ENCODE assay signal across 1 cellular context in the genomic region with DNA sequence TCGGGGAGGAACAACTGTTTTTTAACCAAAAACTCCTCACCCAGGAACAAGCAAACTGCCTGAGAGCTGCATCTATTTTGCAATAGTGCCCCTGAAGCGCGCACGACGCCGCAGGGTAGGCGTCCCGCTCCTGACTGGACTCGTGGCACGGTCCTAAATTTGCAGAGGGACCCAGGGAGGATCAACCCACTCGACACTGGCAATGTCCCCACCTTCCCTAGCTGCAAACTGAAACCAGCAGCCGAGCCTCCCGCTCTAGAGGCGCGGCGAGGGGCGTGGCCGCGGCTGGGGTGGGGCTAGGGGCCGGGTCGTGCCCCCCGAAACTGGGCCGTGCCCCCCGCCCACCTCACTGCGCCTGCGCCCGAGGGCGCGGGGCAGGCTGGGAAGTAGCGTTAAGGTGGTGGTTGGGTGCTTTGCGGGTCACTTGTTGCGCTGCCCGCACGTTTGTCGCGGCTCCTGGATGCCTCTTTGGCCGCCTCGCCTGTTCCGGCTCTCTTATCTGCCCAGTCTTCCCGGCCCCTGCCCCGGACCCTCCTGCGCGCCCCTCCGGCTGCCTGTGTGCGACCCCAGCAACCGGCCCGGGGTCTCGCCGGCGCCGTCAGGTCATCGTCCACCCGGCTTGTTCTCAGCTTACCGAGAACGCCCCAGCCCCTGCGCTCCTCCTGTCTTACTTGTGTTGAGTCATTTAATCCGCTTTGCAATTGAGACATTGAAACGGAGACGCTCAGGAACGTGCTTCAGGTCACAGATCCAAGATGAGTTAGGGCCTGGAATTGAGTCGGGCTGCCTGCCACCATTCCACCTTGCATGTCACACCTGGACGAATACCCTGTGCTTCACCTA.
A peak's percentile ranks its signal among the peaks of the same experiment; 100 is the strongest.
TF ChIP-seq lines count a peak whose summit lies in the region.

No MANE protein-coding gene starts in this region.

TF ChIP-seq in HepG2, 621 proteins besides CTCF, POLR2A, EP300 and RAD21 (continued from another document and continues in another):
- TF ChIP-seq, protein P1, sequence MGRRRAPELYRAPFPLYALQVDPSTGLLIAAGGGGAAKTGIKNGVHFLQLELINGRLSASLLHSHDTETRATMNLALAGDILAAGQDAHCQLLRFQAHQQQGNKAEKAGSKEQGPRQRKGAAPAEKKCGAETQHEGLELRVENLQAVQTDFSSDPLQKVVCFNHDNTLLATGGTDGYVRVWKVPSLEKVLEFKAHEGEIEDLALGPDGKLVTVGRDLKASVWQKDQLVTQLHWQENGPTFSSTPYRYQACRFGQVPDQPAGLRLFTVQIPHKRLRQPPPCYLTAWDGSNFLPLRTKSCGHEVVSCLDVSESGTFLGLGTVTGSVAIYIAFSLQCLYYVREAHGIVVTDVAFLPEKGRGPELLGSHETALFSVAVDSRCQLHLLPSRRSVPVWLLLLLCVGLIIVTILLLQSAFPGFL (CRISPR knock-in tag; IDR thresholded peaks at IDR 0.05) = no peak
- TF ChIP-seq GABPA (IDR thresholded peaks at IDR 0.05; ENCODE audit: low read depth, low read length) (no peak), GABPA (CRISPR knock-in tag; IDR thresholded peaks at IDR 0.05; ENCODE audit: low read depth) (no peak), FOXO1 (CRISPR knock-in tag; IDR thresholded peaks at IDR 0.05) (peak; percentile 20; the same call in 1 of the 2 replicates), FOXM1 (CRISPR knock-in tag; IDR thresholded peaks at IDR 0.05) (no peak), SMC3 (IDR thresholded peaks at IDR 0.05; ENCODE audit: low read length) (no peak), SMYD3 (CRISPR knock-in tag; IDR thresholded peaks at IDR 0.05) (no peak), STAG1 (CRISPR knock-in tag; IDR thresholded peaks at IDR 0.05) (no peak), SCMH1 (CRISPR knock-in tag; IDR thresholded peaks at IDR 0.05; ENCODE audit: borderline replicate concordance) (no peak), TBX2 (CRISPR knock-in tag; IDR thresholded peaks at IDR 0.05; ENCODE audit: borderline replicate concordance) (peak; percentile 71), SP1 (IDR thresholded peaks at IDR 0.05) (no peak), SP1 (CRISPR knock-in tag; IDR thresholded peaks at IDR 0.05) (peak; percentile 85), ZNF891 (CRISPR knock-in tag; IDR thresholded peaks at IDR 0.05) (peak; percentile 71), NR1H2 (CRISPR knock-in tag; IDR thresholded peaks at IDR 0.05; ENCODE audit: borderline replicate concordance, low read depth) (no peak), IKZF4 (CRISPR knock-in tag; IDR thresholded peaks at IDR 0.05; ENCODE audit: borderline replicate concordance, low read depth, not compliant biosample characterization) (peak; percentile 48), ZSCAN20 (CRISPR knock-in tag; IDR thresholded peaks at IDR 0.05; ENCODE audit: borderline replicate concordance) (no peak), ZNF614 (CRISPR knock-in tag; IDR thresholded peaks at IDR 0.05; ENCODE audit: borderline replicate concordance) (peak; percentile 59; the same call in 1 of the 2 replicates), ASH2L (IDR thresholded peaks at IDR 0.05; ENCODE audit: insufficient read length, low read depth, low read length) (peak; percentile 40), NR3C1 (CRISPR knock-in tag; IDR thresholded peaks at IDR 0.05) (no peak), GZF1 (CRISPR knock-in tag; IDR thresholded peaks at IDR 0.05) (no peak), ISL2 (CRISPR knock-in tag; IDR thresholded peaks at IDR 0.05) (peak; percentile 46; the same call in 1 of the 2 replicates), ZNF383 (CRISPR knock-in tag; IDR thresholded peaks at IDR 0.05; ENCODE audit: borderline replicate concordance) (0 out of 2 replicates have a peak, but pooled peaks have one; percentile 34), TOE1 (CRISPR knock-in tag; IDR thresholded peaks at IDR 0.05) (no peak), ATM (IDR thresholded peaks at IDR 0.05; ENCODE audit: borderline replicate concordance) (no peak)
- TF ChIP-seq, protein P2, sequence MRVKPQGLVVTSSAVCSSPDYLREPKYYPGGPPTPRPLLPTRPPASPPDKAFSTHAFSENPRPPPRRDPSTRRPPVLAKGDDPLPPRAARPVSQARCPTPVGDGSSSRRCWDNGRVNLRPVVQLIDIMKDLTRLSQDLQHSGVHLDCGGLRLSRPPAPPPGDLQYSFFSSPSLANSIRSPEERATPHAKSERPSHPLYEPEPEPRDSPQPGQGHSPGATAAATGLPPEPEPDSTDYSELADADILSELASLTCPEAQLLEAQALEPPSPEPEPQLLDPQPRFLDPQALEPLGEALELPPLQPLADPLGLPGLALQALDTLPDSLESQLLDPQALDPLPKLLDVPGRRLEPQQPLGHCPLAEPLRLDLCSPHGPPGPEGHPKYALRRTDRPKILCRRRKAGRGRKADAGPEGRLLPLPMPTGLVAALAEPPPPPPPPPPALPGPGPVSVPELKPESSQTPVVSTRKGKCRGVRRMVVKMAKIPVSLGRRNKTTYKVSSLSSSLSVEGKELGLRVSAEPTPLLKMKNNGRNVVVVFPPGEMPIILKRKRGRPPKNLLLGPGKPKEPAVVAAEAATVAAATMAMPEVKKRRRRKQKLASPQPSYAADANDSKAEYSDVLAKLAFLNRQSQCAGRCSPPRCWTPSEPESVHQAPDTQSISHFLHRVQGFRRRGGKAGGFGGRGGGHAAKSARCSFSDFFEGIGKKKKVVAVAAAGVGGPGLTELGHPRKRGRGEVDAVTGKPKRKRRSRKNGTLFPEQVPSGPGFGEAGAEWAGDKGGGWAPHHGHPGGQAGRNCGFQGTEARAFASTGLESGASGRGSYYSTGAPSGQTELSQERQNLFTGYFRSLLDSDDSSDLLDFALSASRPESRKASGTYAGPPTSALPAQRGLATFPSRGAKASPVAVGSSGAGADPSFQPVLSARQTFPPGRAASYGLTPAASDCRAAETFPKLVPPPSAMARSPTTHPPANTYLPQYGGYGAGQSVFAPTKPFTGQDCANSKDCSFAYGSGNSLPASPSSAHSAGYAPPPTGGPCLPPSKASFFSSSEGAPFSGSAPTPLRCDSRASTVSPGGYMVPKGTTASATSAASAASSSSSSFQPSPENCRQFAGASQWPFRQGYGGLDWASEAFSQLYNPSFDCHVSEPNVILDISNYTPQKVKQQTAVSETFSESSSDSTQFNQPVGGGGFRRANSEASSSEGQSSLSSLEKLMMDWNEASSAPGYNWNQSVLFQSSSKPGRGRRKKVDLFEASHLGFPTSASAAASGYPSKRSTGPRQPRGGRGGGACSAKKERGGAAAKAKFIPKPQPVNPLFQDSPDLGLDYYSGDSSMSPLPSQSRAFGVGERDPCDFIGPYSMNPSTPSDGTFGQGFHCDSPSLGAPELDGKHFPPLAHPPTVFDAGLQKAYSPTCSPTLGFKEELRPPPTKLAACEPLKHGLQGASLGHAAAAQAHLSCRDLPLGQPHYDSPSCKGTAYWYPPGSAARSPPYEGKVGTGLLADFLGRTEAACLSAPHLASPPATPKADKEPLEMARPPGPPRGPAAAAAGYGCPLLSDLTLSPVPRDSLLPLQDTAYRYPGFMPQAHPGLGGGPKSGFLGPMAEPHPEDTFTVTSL (CRISPR knock-in tag; IDR thresholded peaks at IDR 0.05; ENCODE audit: borderline replicate concordance) = no peak
- TF ChIP-seq, protein P3, sequence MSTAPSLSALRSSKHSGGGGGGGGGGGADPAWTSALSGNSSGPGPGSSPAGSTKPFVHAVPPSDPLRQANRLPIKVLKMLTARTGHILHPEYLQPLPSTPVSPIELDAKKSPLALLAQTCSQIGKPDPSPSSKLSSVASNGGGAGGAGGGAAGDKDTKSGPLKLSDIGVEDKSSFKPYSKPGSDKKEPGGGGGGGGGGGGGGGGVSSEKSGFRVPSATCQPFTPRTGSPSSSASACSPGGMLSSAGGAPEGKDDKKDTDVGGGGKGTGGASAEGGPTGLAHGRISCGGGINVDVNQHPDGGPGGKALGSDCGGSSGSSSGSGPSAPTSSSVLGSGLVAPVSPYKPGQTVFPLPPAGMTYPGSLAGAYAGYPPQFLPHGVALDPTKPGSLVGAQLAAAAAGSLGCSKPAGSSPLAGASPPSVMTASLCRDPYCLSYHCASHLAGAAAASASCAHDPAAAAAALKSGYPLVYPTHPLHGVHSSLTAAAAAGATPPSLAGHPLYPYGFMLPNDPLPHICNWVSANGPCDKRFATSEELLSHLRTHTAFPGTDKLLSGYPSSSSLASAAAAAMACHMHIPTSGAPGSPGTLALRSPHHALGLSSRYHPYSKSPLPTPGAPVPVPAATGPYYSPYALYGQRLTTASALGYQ (CRISPR knock-in tag; IDR thresholded peaks at IDR 0.05) = no peak; the same call in 1 of the 2 replicates
- TF ChIP-seq, protein P4, sequence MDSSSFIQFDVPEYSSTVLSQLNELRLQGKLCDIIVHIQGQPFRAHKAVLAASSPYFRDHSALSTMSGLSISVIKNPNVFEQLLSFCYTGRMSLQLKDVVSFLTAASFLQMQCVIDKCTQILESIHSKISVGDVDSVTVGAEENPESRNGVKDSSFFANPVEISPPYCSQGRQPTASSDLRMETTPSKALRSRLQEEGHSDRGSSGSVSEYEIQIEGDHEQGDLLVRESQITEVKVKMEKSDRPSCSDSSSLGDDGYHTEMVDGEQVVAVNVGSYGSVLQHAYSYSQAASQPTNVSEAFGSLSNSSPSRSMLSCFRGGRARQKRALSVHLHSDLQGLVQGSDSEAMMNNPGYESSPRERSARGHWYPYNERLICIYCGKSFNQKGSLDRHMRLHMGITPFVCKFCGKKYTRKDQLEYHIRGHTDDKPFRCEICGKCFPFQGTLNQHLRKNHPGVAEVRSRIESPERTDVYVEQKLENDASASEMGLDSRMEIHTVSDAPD (CRISPR knock-in tag; IDR thresholded peaks at IDR 0.05) = no peak
- TF ChIP-seq, protein P5, sequence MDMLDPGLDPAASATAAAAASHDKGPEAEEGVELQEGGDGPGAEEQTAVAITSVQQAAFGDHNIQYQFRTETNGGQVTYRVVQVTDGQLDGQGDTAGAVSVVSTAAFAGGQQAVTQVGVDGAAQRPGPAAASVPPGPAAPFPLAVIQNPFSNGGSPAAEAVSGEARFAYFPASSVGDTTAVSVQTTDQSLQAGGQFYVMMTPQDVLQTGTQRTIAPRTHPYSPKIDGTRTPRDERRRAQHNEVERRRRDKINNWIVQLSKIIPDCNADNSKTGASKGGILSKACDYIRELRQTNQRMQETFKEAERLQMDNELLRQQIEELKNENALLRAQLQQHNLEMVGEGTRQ (IDR thresholded peaks at IDR 0.05; ENCODE audit: low read depth, low read length) = no peak
- TF ChIP-seq, protein P5 (CRISPR knock-in tag; IDR thresholded peaks at IDR 0.05; ENCODE audit: borderline replicate concordance) = no peak; the same call in 1 of the 2 replicates
- TF ChIP-seq, protein P6, sequence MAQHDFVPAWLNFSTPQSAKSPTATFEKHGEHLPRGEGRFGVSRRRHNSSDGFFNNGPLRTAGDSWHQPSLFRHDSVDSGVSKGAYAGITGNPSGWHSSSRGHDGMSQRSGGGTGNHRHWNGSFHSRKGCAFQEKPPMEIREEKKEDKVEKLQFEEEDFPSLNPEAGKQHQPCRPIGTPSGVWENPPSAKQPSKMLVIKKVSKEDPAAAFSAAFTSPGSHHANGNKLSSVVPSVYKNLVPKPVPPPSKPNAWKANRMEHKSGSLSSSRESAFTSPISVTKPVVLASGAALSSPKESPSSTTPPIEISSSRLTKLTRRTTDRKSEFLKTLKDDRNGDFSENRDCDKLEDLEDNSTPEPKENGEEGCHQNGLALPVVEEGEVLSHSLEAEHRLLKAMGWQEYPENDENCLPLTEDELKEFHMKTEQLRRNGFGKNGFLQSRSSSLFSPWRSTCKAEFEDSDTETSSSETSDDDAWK (CRISPR knock-in tag; IDR thresholded peaks at IDR 0.05) = no peak
- TF ChIP-seq, protein P7, sequence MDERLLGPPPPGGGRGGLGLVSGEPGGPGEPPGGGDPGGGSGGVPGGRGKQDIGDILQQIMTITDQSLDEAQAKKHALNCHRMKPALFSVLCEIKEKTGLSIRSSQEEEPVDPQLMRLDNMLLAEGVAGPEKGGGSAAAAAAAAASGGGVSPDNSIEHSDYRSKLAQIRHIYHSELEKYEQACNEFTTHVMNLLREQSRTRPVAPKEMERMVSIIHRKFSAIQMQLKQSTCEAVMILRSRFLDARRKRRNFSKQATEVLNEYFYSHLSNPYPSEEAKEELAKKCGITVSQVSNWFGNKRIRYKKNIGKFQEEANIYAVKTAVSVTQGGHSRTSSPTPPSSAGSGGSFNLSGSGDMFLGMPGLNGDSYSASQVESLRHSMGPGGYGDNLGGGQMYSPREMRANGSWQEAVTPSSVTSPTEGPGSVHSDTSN (CRISPR knock-in tag; IDR thresholded peaks at IDR 0.05) = no peak
- TF ChIP-seq, protein P8, sequence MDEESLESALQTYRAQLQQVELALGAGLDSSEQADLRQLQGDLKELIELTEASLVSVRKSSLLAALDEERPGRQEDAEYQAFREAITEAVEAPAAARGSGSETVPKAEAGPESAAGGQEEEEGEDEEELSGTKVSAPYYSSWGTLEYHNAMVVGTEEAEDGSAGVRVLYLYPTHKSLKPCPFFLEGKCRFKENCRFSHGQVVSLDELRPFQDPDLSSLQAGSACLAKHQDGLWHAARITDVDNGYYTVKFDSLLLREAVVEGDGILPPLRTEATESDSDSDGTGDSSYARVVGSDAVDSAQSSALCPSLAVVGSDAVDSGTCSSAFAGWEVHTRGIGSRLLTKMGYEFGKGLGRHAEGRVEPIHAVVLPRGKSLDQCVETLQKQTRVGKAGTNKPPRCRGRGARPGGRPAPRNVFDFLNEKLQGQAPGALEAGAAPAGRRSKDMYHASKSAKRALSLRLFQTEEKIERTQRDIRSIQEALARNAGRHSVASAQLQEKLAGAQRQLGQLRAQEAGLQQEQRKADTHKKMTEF (CRISPR knock-in tag; IDR thresholded peaks at IDR 0.05) = peak; percentile 71; the same call in 1 of the 2 replicates
- TF ChIP-seq, protein P9, sequence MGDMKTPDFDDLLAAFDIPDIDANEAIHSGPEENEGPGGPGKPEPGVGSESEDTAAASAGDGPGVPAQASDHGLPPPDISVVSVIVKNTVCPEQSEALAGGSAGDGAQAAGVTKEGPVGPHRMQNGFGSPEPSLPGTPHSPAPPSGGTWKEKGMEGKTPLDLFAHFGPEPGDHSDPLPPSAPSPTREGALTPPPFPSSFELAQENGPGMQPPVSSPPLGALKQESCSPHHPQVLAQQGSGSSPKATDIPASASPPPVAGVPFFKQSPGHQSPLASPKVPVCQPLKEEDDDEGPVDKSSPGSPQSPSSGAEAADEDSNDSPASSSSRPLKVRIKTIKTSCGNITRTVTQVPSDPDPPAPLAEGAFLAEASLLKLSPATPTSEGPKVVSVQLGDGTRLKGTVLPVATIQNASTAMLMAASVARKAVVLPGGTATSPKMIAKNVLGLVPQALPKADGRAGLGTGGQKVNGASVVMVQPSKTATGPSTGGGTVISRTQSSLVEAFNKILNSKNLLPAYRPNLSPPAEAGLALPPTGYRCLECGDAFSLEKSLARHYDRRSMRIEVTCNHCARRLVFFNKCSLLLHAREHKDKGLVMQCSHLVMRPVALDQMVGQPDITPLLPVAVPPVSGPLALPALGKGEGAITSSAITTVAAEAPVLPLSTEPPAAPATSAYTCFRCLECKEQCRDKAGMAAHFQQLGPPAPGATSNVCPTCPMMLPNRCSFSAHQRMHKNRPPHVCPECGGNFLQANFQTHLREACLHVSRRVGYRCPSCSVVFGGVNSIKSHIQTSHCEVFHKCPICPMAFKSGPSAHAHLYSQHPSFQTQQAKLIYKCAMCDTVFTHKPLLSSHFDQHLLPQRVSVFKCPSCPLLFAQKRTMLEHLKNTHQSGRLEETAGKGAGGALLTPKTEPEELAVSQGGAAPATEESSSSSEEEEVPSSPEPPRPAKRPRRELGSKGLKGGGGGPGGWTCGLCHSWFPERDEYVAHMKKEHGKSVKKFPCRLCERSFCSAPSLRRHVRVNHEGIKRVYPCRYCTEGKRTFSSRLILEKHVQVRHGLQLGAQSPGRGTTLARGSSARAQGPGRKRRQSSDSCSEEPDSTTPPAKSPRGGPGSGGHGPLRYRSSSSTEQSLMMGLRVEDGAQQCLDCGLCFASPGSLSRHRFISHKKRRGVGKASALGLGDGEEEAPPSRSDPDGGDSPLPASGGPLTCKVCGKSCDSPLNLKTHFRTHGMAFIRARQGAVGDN (CRISPR knock-in tag; IDR thresholded peaks at IDR 0.05) = peak; percentile 90
